In genomic region chr6:31871068-31871659, GRCh38 we compare ENCODE assay signal across 18 cellular contexts. TPM values are rescaled to one million over a fixed set of nuclear protein-coding genes. Genes with fewer than 3 reads are reported as not detected.
DNase-seq lines count a peak whose midpoint lies in the region; ATAC-seq, FAIRE-seq and TF ChIP-seq lines count a peak whose summit lies in the region.
"Had no signal": no experiment of that assay in that cellular context is flagged by ENCODE, and none has a peak within 500 bp of the region (broad histone marks: within the 10 kb centered on the region; RNA-seq: fewer than 3 reads in every experiment).

No MANE protein-coding gene starts in this region.

- ATAC-seq in K562 (peak; percentile 14; the same call in 2 of the 3 replicates), HG03159 (IDR thresholded peaks at IDR 0.05; ENCODE audit: unreplicated experiment) (no peak)
- ATAC-seq: PC-3 had no signal

- no peaks in the 10 kb centered on the region for H3K9me1 ChIP-seq in K562 (ENCODE audit: control insufficient read depth, insufficient read depth, low read length)

- TF ChIP-seq POLR2A in K562 (conservative IDR thresholded peaks at IDR 0.05): no peak

- H4K20me1 ChIP-seq in K562 (replicated peaks; ENCODE audit: control insufficient read depth, insufficient read depth, low read length) (no peaks in the 10 kb centered on the region), mammary epithelial cell (ENCODE audit: insufficient read depth, low read length) (no peaks in the 10 kb centered on the region)

- DNase-seq in NCI-H82 (lab: John Stamatoyannopoulos, UW): peak; percentile 50
- DNase-seq in NCI-H82 treated with DMSO at 0.1 percent for 48 hours (lab: John Stamatoyannopoulos, UW; ENCODE audit: unreplicated experiment): no peak
- peak in 2 of 4 experiments; percentile 65 to 66 for DNase-seq in K562 (ENCODE audit: extremely low read depth in 1 of 4, low spot score in 3 of 4)
- peak; percentile 31 for DNase-seq in mesendoderm
- DNase-seq in dermis blood vessel endothelial cell: no peak
- DNase-seq in mammary epithelial cell: no peak
- DNase-seq in RKO (ENCODE audit: low spot score): no peak
- DNase-seq: activated CD4-positive, CD25-positive, alpha-beta regulatory T cell treated with anti-CD3 and anti-CD28 coated beads, Interleukin-2, amount 50 U/mL, for 72 hours; activated CD8-positive, alpha-beta memory T cell treated with anti-CD3 and anti-CD28 coated beads, Interleukin-2, amount 50 U/mL, for 4 hours; activated naive CD4-positive, alpha-beta T cell treated with anti-CD3 and anti-CD28 coated beads, Interleukin-2, amount 50 U/mL, for 16 hours; Caco-2; KG1; NCI-H146; PC-3; T-helper 1 cell had no signal

- no peak overlapping the region for H2BK15ac ChIP-seq in mesendoderm (replicated peaks; ENCODE audit: low read depth)

- intact Hi-C loops in K562 (cut with micrococcal nuclease) (no loop called here), mammary epithelial cell (cut with micrococcal nuclease) (no loop called here)

- H3K4ac ChIP-seq in mesendoderm (ENCODE audit: low read depth, low read length): no peak overlapping the region

- POLR2A ChIA-PET in K562 (lab: Yijun Ruan, JAX): interaction anchor here (1.1 to 1.2 kb wide), 3 partner anchors 14 to 219 kb away, joined by 3 to 7 read pairs (median 4); partner anchors contain the start of genes BAG6 and HSPA1B

- H3K4me3 ChIP-seq in K562 (no peak overlapping the region), mesendoderm (ENCODE audit: low read length) (no peak overlapping the region), mammary epithelial cell (replicated peaks in 1 of 3; ENCODE audit: insufficient read depth in 1 of 3, low read depth in 2 of 3, low read length in 3 of 3) (no peak overlapping the region)

- H3K9ac ChIP-seq in K562 (ENCODE audit: insufficient read depth in 1 of 2, low read depth in 2 of 2, low read length in 2 of 2): peak overlapping the region in 1 of 2 experiments; percentile 33; a peak in 1 of 4 replicates
- no peak overlapping the region for H3K9ac ChIP-seq in mesendoderm (ENCODE audit: low read length)
- H3K9ac ChIP-seq in mammary epithelial cell (ENCODE audit: insufficient read depth, low read length): no peak overlapping the region

- no peak for TF ChIP-seq RAD21 in K562 (CRISPR knock-in tag; conservative IDR thresholded peaks at IDR 0.05 in 1 of 2, IDR thresholded peaks at IDR 0.05 in 1 of 2)

- H2BK5ac ChIP-seq in mesendoderm (ENCODE audit: low read length): no peak overlapping the region

- WGBS in K562 (ENCODE audit: insufficient coverage, low coverage, missing lambda C conversion rate): 12% methylated on average over 9 of the region's 9 CpGs
- WGBS in mesendoderm (ENCODE audit: extremely low coverage, insufficient coverage, low lambda C conversion rate): no CpG with 5 or more reads among the region's 9 CpGs
- WGBS in mammary epithelial cell (ENCODE audit: low coverage, missing lambda C conversion rate): 81% methylated on average over 7 of the region's 9 CpGs

- H4K8ac ChIP-seq in mesendoderm (ENCODE audit: low read depth, low read length): no peak overlapping the region

- H3K4me1 ChIP-seq in K562 (replicated peaks in 1 of 2; ENCODE audit: control insufficient read depth in 2 of 2, insufficient read depth in 2 of 2, low read length in 2 of 2) (peaks cover 0 to 19% of the 10 kb centered on the region in 2 experiments; a peak in 3 of 5 replicates), mesendoderm (ENCODE audit: control insufficient read depth, low read depth, low read length) (no peaks in the 10 kb centered on the region), mammary epithelial cell (ENCODE audit: insufficient read depth, low read length) (peaks cover 6% of the 10 kb centered on the region)
- H3K4me1 ChIP-seq: Caco-2 had no signal

- no peak overlapping the region for H2BK120ac ChIP-seq in mesendoderm (ENCODE audit: low read depth, low read length)

- peaks cover 0 to 4% of the 10 kb centered on the region in 2 experiments; a peak in 2 of 5 replicates for H3K27me3 ChIP-seq in K562 (ENCODE audit: control insufficient read depth in 2 of 2, insufficient read depth in 2 of 2, low read length in 2 of 2)
- H3K27me3 ChIP-seq in mesendoderm (ENCODE audit: insufficient read depth, low read length, poor library complexity): no peaks in the 10 kb centered on the region
- no peaks in the 10 kb centered on the region for H3K27me3 ChIP-seq in mammary epithelial cell (ENCODE audit: insufficient read depth, low read length)

- no TSS peak for BruUV-seq in K562 (replicated peaks; lab: Mats Ljungman, UMichigan)
- no TSS peak for BruUV-seq in mammary epithelial cell (replicated peaks; lab: Mats Ljungman, UMichigan)

- H3K4me2 ChIP-seq in K562 (ENCODE audit: insufficient read depth, low read length): no peak overlapping the region
- no peak overlapping the region for H3K4me2 ChIP-seq in mesendoderm (ENCODE audit: low read length)
- H3K4me2 ChIP-seq in mammary epithelial cell (ENCODE audit: insufficient read depth, low read depth, low read length): no peak overlapping the region

- H2AFZ ChIP-seq in K562 (ENCODE audit: low read depth, low read length) (peak overlapping the region; percentile 44), mammary epithelial cell (ENCODE audit: low read depth, low read length) (no peak overlapping the region)

- no peaks in the 10 kb centered on the region for H3K36me3 ChIP-seq in K562 (ENCODE audit: control insufficient read depth, insufficient read depth, low read length)
- no peaks in the 10 kb centered on the region for H3K36me3 ChIP-seq in mesendoderm (ENCODE audit: control insufficient read depth, insufficient read depth, low read length)
- no peaks in the 10 kb centered on the region for H3K36me3 ChIP-seq in mammary epithelial cell (ENCODE audit: insufficient read depth, low read length)

- H2AK5ac ChIP-seq in mesendoderm (ENCODE audit: low read length): no peak overlapping the region

- FAIRE-seq in K562 (lab: Jason Lieb, UNC): no peak
- FAIRE-seq: endothelial cell of umbilical vein had no signal

- no peak overlapping the region for H3K56ac ChIP-seq in mesendoderm (ENCODE audit: low read length)

- H4K5ac ChIP-seq in mesendoderm (ENCODE audit: low read length): no peak overlapping the region

- H3K27ac ChIP-seq in K562 (ENCODE audit: extremely low read depth, low read depth, low read length): no peak overlapping the region
- no peak overlapping the region for H3K27ac ChIP-seq in mesendoderm (ENCODE audit: low read depth, low read length)
- no peak overlapping the region for H3K27ac ChIP-seq in mammary epithelial cell (ENCODE audit: insufficient read depth, low read depth, low read length)
- H3K27ac ChIP-seq: 22Rv1 had no signal

- in situ Hi-C loops in K562 (cut with MboI) (no loop called here), mammary epithelial cell (cut with MboI; ENCODE audit: low sequenced_read_pairs in 2 of 2) (no loop called here)

- no peaks in the 10 kb centered on the region for H3K79me1 ChIP-seq in mesendoderm (ENCODE audit: low read length)

- no peak overlapping the region for H3K18ac ChIP-seq in mesendoderm (ENCODE audit: low read length)

- dilution Hi-C loops in mammary epithelial cell (cut with HindIII; ENCODE audit: low sequenced_read_pairs): no loop called here

- no peak overlapping the region for H3K23ac ChIP-seq in mesendoderm (ENCODE audit: low read length)

- TF ChIP-seq CTCF in K562 (IDR thresholded peaks at IDR 0.05 in 2 of 3, conservative IDR thresholded peaks at IDR 0.05 in 1 of 3; ENCODE audit: insufficient read depth in 2 of 3, low read depth in 1 of 3, low read length in 3 of 3) (no peak), mammary epithelial cell (conservative IDR thresholded peaks at IDR 0.05 in 1 of 2, IDR thresholded peaks at IDR 0.05 in 1 of 2; ENCODE audit: extremely low read depth in 1 of 2, insufficient read depth in 1 of 2, low read depth in 1 of 2, low read length in 2 of 2) (no peak)

- no peaks in the 10 kb centered on the region for H3K9me3 ChIP-seq in K562 (replicated peaks; ENCODE audit: control insufficient read depth, insufficient read depth, low read depth, low read length)
- no peaks in the 10 kb centered on the region for H3K9me3 ChIP-seq in mammary epithelial cell (replicated peaks; ENCODE audit: insufficient read depth, low read length)
- H3K9me3 ChIP-seq: Caco-2 had no signal

- H3K79me2 ChIP-seq in K562 (ENCODE audit: control insufficient read depth, insufficient read depth, low read length) (no peaks in the 10 kb centered on the region), mesendoderm (ENCODE audit: control insufficient read depth, insufficient read depth, low read length) (no peaks in the 10 kb centered on the region), mammary epithelial cell (ENCODE audit: insufficient read depth, low read length) (no peaks in the 10 kb centered on the region)

- CTCF ChIA-PET in K562 (lab: Yijun Ruan, JAX; ENCODE audit: low intra/inter-chr PET ratio) (no interaction called here), mammary epithelial cell (lab: Charles Lee; ENCODE audit: low non-redundant PET) (no interaction called here)

- no peak for TF ChIP-seq EP300 in K562 (IDR thresholded peaks at IDR 0.05; ENCODE audit: low read length)

RNA-seq across cellular contexts. Expression of gene SLC44A4, which starts 7.6 kb away (rescaled TPM):
- total RNA-seq in K562 (2011; cell fraction: chromatin; rRNA removed; ENCODE audit: low replicate concordance): 13.6 and 22.5 TPM in 2 replicates
- 16.0 and 16.6 TPM in 2 replicates for total RNA-seq in K562 (2011; cell fraction: nucleolus; rRNA removed)
- 10.0 and 15.2 TPM in 2 replicates for total RNA-seq in K562 (2011; cell fraction: nucleoplasm; rRNA removed)
- 7.9 and 9.8 TPM in 2 replicates for total RNA-seq in K562 (2014; rRNA removed)
- 7.3 and 10.3 TPM in 2 replicates for total RNA-seq in K562 (2014; rRNA removed; fragmentation: Illumina TruSeq; extraction: Trizol)
- 9.2 and 11.2 TPM in 2 replicates for total RNA-seq in K562 (2015; rRNA removed; fragmentation: Illumina TruSeq; extraction: Trizol)
- total RNA-seq in K562 (2021): 13.6 and 18.6 TPM in 2 replicates
- polyA plus RNA-seq in K562 (2011; rRNA removed): 11.2 and 13.0 TPM in 2 replicates
- polyA plus RNA-seq in K562 (2011; cell fraction: cytosol; rRNA removed): 9.9 and 10.0 TPM in 2 replicates
- 15.2 and 17.2 TPM in 2 replicates for polyA plus RNA-seq in K562 (2011; cell fraction: nucleus; rRNA removed)
- polyA plus RNA-seq in K562 (2012): 10.3 and 17.3 TPM in 2 replicates
- polyA plus RNA-seq in K562 (2014; fragmentation: Illumina TruSeq; extraction: Trizol): 12.1 and 13.0 TPM in 2 replicates
- 10 to 100 TPM in 1 of 2 experiments, 1 to 10 TPM in 1; 9.0 to 12.8 TPM for polyA plus RNA-seq in K562 (2014; fragmentation: Nextera tagmentation; extraction: Ambion mirVana)
- polyA plus RNA-seq in K562 (2014; rRNA removed): 13.6 TPM in 2 replicates
- 2.9 and 3.4 TPM in 2 replicates for polyA minus RNA-seq in K562 (2011; rRNA and poly(A)+ RNA removed)
- 1.4 and 4.3 TPM in 2 replicates for polyA minus RNA-seq in K562 (2011; cell fraction: cytosol; rRNA and poly(A)+ RNA removed)
- polyA minus RNA-seq in K562 (2011; cell fraction: nucleus; rRNA and poly(A)+ RNA removed): 4.2 and 5.8 TPM in 2 replicates
- polyA plus RNA-seq in mesendoderm (2013, experiment 1 of 2): 0.81 TPM
- 0.71 TPM for polyA plus RNA-seq in mesendoderm (2013, experiment 2 of 2)
- total RNA-seq in dermis blood vessel endothelial cell: 0.05 and 0.17 TPM in 2 replicates
- not detected for total RNA-seq in mammary epithelial cell
- not detected for polyA plus RNA-seq in mammary epithelial cell
- polyA minus RNA-seq in mammary epithelial cell: not detected

RNA-seq across cellular contexts. Expression of gene NEU1, which starts 8.5 kb away (rescaled TPM):
- 67.7 and 179 TPM in 2 replicates for total RNA-seq in K562 (2011; cell fraction: chromatin; rRNA removed; ENCODE audit: low replicate concordance)
- 199 and 231 TPM in 2 replicates for total RNA-seq in K562 (2011; cell fraction: nucleolus; rRNA removed)
- 148 and 162 TPM in 2 replicates for total RNA-seq in K562 (2011; cell fraction: nucleoplasm; rRNA removed)
- total RNA-seq in K562 (2014; rRNA removed) (50.3 and 54.0 TPM in 2 replicates), K562 (2014; rRNA removed; fragmentation: Illumina TruSeq; extraction: Trizol) (30.9 and 33.6 TPM in 2 replicates), K562 (2015; rRNA removed; fragmentation: Illumina TruSeq; extraction: Trizol) (63.9 and 64.3 TPM in 2 replicates), K562 (2021) (44.8 and 51.0 TPM in 2 replicates), dermis blood vessel endothelial cell (66.8 and 78.1 TPM in 2 replicates), mammary epithelial cell (10 to 100 TPM; 27.8 to 42.5 TPM)
- polyA plus RNA-seq in K562 (2011; rRNA removed) (67.8 and 79.4 TPM in 2 replicates), K562 (2014; fragmentation: Illumina TruSeq; extraction: Trizol) (53.4 and 60.3 TPM in 2 replicates), K562 (2014; fragmentation: Nextera tagmentation; extraction: Ambion mirVana) (10 to 100 TPM; 14.8 to 20.6 TPM), K562 (2014; rRNA removed) (51.5 and 51.9 TPM in 2 replicates), mammary epithelial cell (44.5 TPM)
- polyA plus RNA-seq in K562 (2011; cell fraction: cytosol; rRNA removed): 96.7 and 120 TPM in 2 replicates
- polyA plus RNA-seq in K562 (2011; cell fraction: nucleus; rRNA removed): 72.0 and 94.4 TPM in 2 replicates
- 72.5 and 193 TPM in 2 replicates for polyA plus RNA-seq in K562 (2012)
- 39.7 and 44.9 TPM in 2 replicates for polyA minus RNA-seq in K562 (2011; rRNA and poly(A)+ RNA removed)
- 32.9 and 34.4 TPM in 2 replicates for polyA minus RNA-seq in K562 (2011; cell fraction: cytosol; rRNA and poly(A)+ RNA removed)
- 21.7 and 26.9 TPM in 2 replicates for polyA minus RNA-seq in K562 (2011; cell fraction: nucleus; rRNA and poly(A)+ RNA removed)
- polyA plus RNA-seq in mesendoderm (2013, experiment 1 of 2): 31.5 TPM
- 31.9 TPM for polyA plus RNA-seq in mesendoderm (2013, experiment 2 of 2)
- polyA minus RNA-seq in mammary epithelial cell: 27.1 TPM

RNA-seq across cellular contexts. Expression of gene EHMT2, which starts 26.3 kb away (rescaled TPM):
- total RNA-seq in K562 (2011; cell fraction: chromatin; rRNA removed; ENCODE audit: low replicate concordance): 69.0 and 119 TPM in 2 replicates
- total RNA-seq in K562 (2011; cell fraction: nucleolus; rRNA removed): 74.9 and 75.4 TPM in 2 replicates
- 62.5 and 71.7 TPM in 2 replicates for total RNA-seq in K562 (2011; cell fraction: nucleoplasm; rRNA removed)
- total RNA-seq in K562 (2014; rRNA removed): 42.0 and 61.8 TPM in 2 replicates
- 16.5 and 24.5 TPM in 2 replicates for total RNA-seq in K562 (2014; rRNA removed; fragmentation: Illumina TruSeq; extraction: Trizol)
- 38.5 and 42.9 TPM in 2 replicates for total RNA-seq in K562 (2015; rRNA removed; fragmentation: Illumina TruSeq; extraction: Trizol)
- total RNA-seq in K562 (2021): 61.7 and 63.8 TPM in 2 replicates
- 29.1 and 49.4 TPM in 2 replicates for polyA plus RNA-seq in K562 (2011; rRNA removed)
- polyA plus RNA-seq in K562 (2011; cell fraction: cytosol; rRNA removed): 39.1 and 46.6 TPM in 2 replicates
- 121 and 148 TPM in 2 replicates for polyA plus RNA-seq in K562 (2011; cell fraction: nucleus; rRNA removed)
- polyA plus RNA-seq in K562 (2012): 70.5 and 80.9 TPM in 2 replicates
- 56.5 and 61.4 TPM in 2 replicates for polyA plus RNA-seq in K562 (2014; fragmentation: Illumina TruSeq; extraction: Trizol)
- polyA plus RNA-seq in K562 (2014; fragmentation: Nextera tagmentation; extraction: Ambion mirVana): 1 to 10 TPM; 2.1 to 4.1 TPM
- 41.2 and 44.9 TPM in 2 replicates for polyA plus RNA-seq in K562 (2014; rRNA removed)
- polyA minus RNA-seq in K562 (2011; rRNA and poly(A)+ RNA removed): 31.6 and 42.3 TPM in 2 replicates
- 38.8 and 54.2 TPM in 2 replicates for polyA minus RNA-seq in K562 (2011; cell fraction: cytosol; rRNA and poly(A)+ RNA removed)
- 16.0 and 25.3 TPM in 2 replicates for polyA minus RNA-seq in K562 (2011; cell fraction: nucleus; rRNA and poly(A)+ RNA removed)
- 82.8 TPM for polyA plus RNA-seq in mesendoderm (2013, experiment 1 of 2)
- 81.0 TPM for polyA plus RNA-seq in mesendoderm (2013, experiment 2 of 2)
- total RNA-seq in dermis blood vessel endothelial cell: 45.9 and 58.9 TPM in 2 replicates
- 10 to 100 TPM; 26.2 to 28.7 TPM for total RNA-seq in mammary epithelial cell
- 33.6 TPM for polyA plus RNA-seq in mammary epithelial cell
- 95.7 TPM for polyA minus RNA-seq in mammary epithelial cell

RNA-seq across cellular contexts. Expression of gene ZBTB12, which starts 30.7 kb away (rescaled TPM):
- total RNA-seq in K562 (2011; cell fraction: chromatin; rRNA removed; ENCODE audit: low replicate concordance): 2.2 and 5.9 TPM in 2 replicates
- total RNA-seq in K562 (2011; cell fraction: nucleolus; rRNA removed): 6.8 and 7.0 TPM in 2 replicates
- total RNA-seq in K562 (2011; cell fraction: nucleoplasm; rRNA removed): 2.7 and 2.9 TPM in 2 replicates
- total RNA-seq in K562 (2014; rRNA removed): 4.6 and 9.6 TPM in 2 replicates
- total RNA-seq in K562 (2014; rRNA removed; fragmentation: Illumina TruSeq; extraction: Trizol): 1.4 and 1.9 TPM in 2 replicates
- 6.3 and 7.0 TPM in 2 replicates for total RNA-seq in K562 (2015; rRNA removed; fragmentation: Illumina TruSeq; extraction: Trizol)
- 9.9 and 12.4 TPM in 2 replicates for total RNA-seq in K562 (2021)
- 2.6 and 4.1 TPM in 2 replicates for polyA plus RNA-seq in K562 (2011; rRNA removed)
- 4.1 and 8.1 TPM in 2 replicates for polyA plus RNA-seq in K562 (2011; cell fraction: cytosol; rRNA removed)
- 3.8 and 4.9 TPM in 2 replicates for polyA plus RNA-seq in K562 (2011; cell fraction: nucleus; rRNA removed)
- polyA plus RNA-seq in K562 (2012): 15.0 and 15.4 TPM in 2 replicates
- 7.0 and 12.4 TPM in 2 replicates for polyA plus RNA-seq in K562 (2014; fragmentation: Illumina TruSeq; extraction: Trizol)
- under 1 TPM in 1 of 2 experiments, not detected in 1; 0.03 TPM for polyA plus RNA-seq in K562 (2014; fragmentation: Nextera tagmentation; extraction: Ambion mirVana)
- 9.1 and 10.4 TPM in 2 replicates for polyA plus RNA-seq in K562 (2014; rRNA removed)
- 2.7 and 3.1 TPM in 2 replicates for polyA minus RNA-seq in K562 (2011; rRNA and poly(A)+ RNA removed)
- 6.1 and 6.5 TPM in 2 replicates for polyA minus RNA-seq in K562 (2011; cell fraction: cytosol; rRNA and poly(A)+ RNA removed)
- 5.0 and 8.6 TPM in 2 replicates for polyA minus RNA-seq in K562 (2011; cell fraction: nucleus; rRNA and poly(A)+ RNA removed)
- polyA plus RNA-seq in mesendoderm (2013, experiment 1 of 2): 11.0 TPM
- polyA plus RNA-seq in mesendoderm (2013, experiment 2 of 2): 11.6 TPM
- total RNA-seq in dermis blood vessel endothelial cell: 3.6 and 4.9 TPM in 2 replicates
- 1 to 10 TPM in 1 of 2 donors, under 1 TPM in 1; 0.33 to 2.7 TPM for total RNA-seq in mammary epithelial cell
- polyA plus RNA-seq in mammary epithelial cell: 0.95 TPM
- 0.93 TPM for polyA minus RNA-seq in mammary epithelial cell

RNA-seq across cellular contexts. Expression of gene HSPA1B, which starts 43.6 kb away (rescaled TPM):
- total RNA-seq in K562 (2011; cell fraction: chromatin; rRNA removed; ENCODE audit: low replicate concordance): 76.7 and 167 TPM in 2 replicates
- 343 and 450 TPM in 2 replicates for total RNA-seq in K562 (2011; cell fraction: nucleolus; rRNA removed)
- total RNA-seq in K562 (2011; cell fraction: nucleoplasm; rRNA removed): 165 and 255 TPM in 2 replicates
- total RNA-seq in K562 (2014; rRNA removed): 197 and 320 TPM in 2 replicates
- 24.2 and 51.2 TPM in 2 replicates for total RNA-seq in K562 (2014; rRNA removed; fragmentation: Illumina TruSeq; extraction: Trizol)
- 164 and 185 TPM in 2 replicates for total RNA-seq in K562 (2015; rRNA removed; fragmentation: Illumina TruSeq; extraction: Trizol)
- total RNA-seq in K562 (2021): 227 and 299 TPM in 2 replicates
- 35.3 and 91.9 TPM in 2 replicates for polyA plus RNA-seq in K562 (2011; rRNA removed)
- 65.1 and 127 TPM in 2 replicates for polyA plus RNA-seq in K562 (2011; cell fraction: cytosol; rRNA removed)
- polyA plus RNA-seq in K562 (2011; cell fraction: nucleus; rRNA removed): 111 and 176 TPM in 2 replicates
- polyA plus RNA-seq in K562 (2012): 222 and 255 TPM in 2 replicates
- polyA plus RNA-seq in K562 (2014; fragmentation: Illumina TruSeq; extraction: Trizol): 49.0 and 89.3 TPM in 2 replicates
- polyA plus RNA-seq in K562 (2014; fragmentation: Nextera tagmentation; extraction: Ambion mirVana): under 1 TPM; 0.27 to 0.62 TPM
- 81.7 and 86.4 TPM in 2 replicates for polyA plus RNA-seq in K562 (2014; rRNA removed)
- polyA minus RNA-seq in K562 (2011; rRNA and poly(A)+ RNA removed): 85.7 and 121 TPM in 2 replicates
- 213 and 255 TPM in 2 replicates for polyA minus RNA-seq in K562 (2011; cell fraction: cytosol; rRNA and poly(A)+ RNA removed)
- polyA minus RNA-seq in K562 (2011; cell fraction: nucleus; rRNA and poly(A)+ RNA removed): 72.7 and 209 TPM in 2 replicates
- polyA plus RNA-seq in mesendoderm (2013, experiment 1 of 2): 23.9 TPM
- 22.5 TPM for polyA plus RNA-seq in mesendoderm (2013, experiment 2 of 2)
- total RNA-seq in dermis blood vessel endothelial cell: 68.8 and 71.5 TPM in 2 replicates
- total RNA-seq in mammary epithelial cell: 10 to 100 TPM; 60.8 to 74.8 TPM
- 32.3 TPM for polyA plus RNA-seq in mammary epithelial cell
- 66.4 TPM for polyA minus RNA-seq in mammary epithelial cell

Comparison
In these comparisons a context has a peak if more than half of its experiments do, and no peak if none do; other contexts are left out.
1. DNase-seq: peak in NCI-H82 (single experiment) and mesendoderm (single experiment); none in NCI-H82 treated with DMSO at 0.1 percent for 48 hours (single experiment), dermis blood vessel endothelial cell (single experiment), mammary epithelial cell (single experiment) and RKO (single experiment).